8 cellular contexts compared by ENCODE assay signal in genomic region chr14:39102265-39102968, GRCh38. TPM values are rescaled to one million over a fixed set of nuclear protein-coding genes. Genes with fewer than 3 reads are reported as not detected.
DNase-seq lines count a peak whose midpoint lies in the region; ATAC-seq and TF ChIP-seq lines count a peak whose summit lies in the region.

No MANE protein-coding gene starts in this region.

- H3K9me3 Mint-ChIP-seq in endodermal cell (no peaks in the 10 kb centered on the region), mesothelial cell of epicardium (no peaks in the 10 kb centered on the region)

- intact Hi-C loops in upper lobe of right lung (cut with DNase I) = no loop called here

- H3K4me3 Mint-ChIP-seq in endodermal cell = peak overlapping the region; percentile 90
- peak overlapping the region; percentile 93 for H3K4me3 Mint-ChIP-seq in mesothelial cell of epicardium

- H3K27ac Mint-ChIP-seq in endodermal cell = peak overlapping the region; percentile 96
- H3K27ac Mint-ChIP-seq in mesothelial cell of epicardium = peak overlapping the region; percentile 88

- H3K4me3 ChIP-seq in BLaER1 = peak overlapping the region; percentile 95
- H3K4me3 ChIP-seq in SJCRH30 = peak overlapping the region; percentile 81
- peak overlapping the region; percentile 90 for H3K4me3 ChIP-seq in endodermal cell (ENCODE audit: low read length)
- peak overlapping the region; percentile 94 for H3K4me3 ChIP-seq in upper lobe of right lung

- H3K4me1 ChIP-seq in BLaER1 (peaks cover 38% of the 10 kb centered on the region), SJCRH30 (peaks cover 3% of the 10 kb centered on the region; the same call in 1 of the 2 replicates), endodermal cell (ENCODE audit: control insufficient read depth, insufficient read depth, low read length) (no peaks in the 10 kb centered on the region), upper lobe of right lung (peaks cover 22% of the 10 kb centered on the region)

- ATAC-seq in GM18508 (IDR thresholded peaks at IDR 0.05; ENCODE audit: insufficient read depth, unreplicated experiment) (peak; percentile 4), HG03108 (IDR thresholded peaks at IDR 0.05; ENCODE audit: unreplicated experiment) (peak; percentile 8), upper lobe of right lung (peak; percentile 53)

- H3K36me3 ChIP-seq in BLaER1 (no peaks in the 10 kb centered on the region), SJCRH30 (peaks cover 9% of the 10 kb centered on the region; the same call in 1 of the 2 replicates), endodermal cell (ENCODE audit: control insufficient read depth, insufficient read depth, low read length) (peaks cover 10% of the 10 kb centered on the region), upper lobe of right lung (no peaks in the 10 kb centered on the region)

- H3K4me2 ChIP-seq in BLaER1 = peak overlapping the region; percentile 87

- H4K20me1 ChIP-seq in BLaER1 = peaks cover 10% of the 10 kb centered on the region; the same call in 1 of the 2 replicates

- H3K36me3 Mint-ChIP-seq in endodermal cell (ENCODE audit: low read depth) = peaks cover 7% of the 10 kb centered on the region
- no peaks in the 10 kb centered on the region for H3K36me3 Mint-ChIP-seq in mesothelial cell of epicardium

- TF ChIP-seq CTCF in endodermal cell (conservative IDR thresholded peaks at IDR 0.05) (no peak), mesothelial cell of epicardium (IDR thresholded peaks at IDR 0.05; ENCODE audit: unreplicated experiment) (no peak), upper lobe of right lung (IDR thresholded peaks at IDR 0.05) (no peak)

- peaks cover 19% of the 10 kb centered on the region for H3K4me1 Mint-ChIP-seq in endodermal cell
- peaks cover 28% of the 10 kb centered on the region for H3K4me1 Mint-ChIP-seq in mesothelial cell of epicardium

- WGBS in endodermal cell (ENCODE audit: insufficient coverage in 1 of 2, insufficient read length in 1 of 2), 2 experiments = 3 to 9% methylated on average over 6 to 22 of the region's 23 CpGs

- H3K27me3 ChIP-seq in BLaER1 (no peaks in the 10 kb centered on the region), SJCRH30 (no peaks in the 10 kb centered on the region), endodermal cell (ENCODE audit: control insufficient read depth, insufficient read depth, low read length, poor library complexity, severe bottlenecking) (no peaks in the 10 kb centered on the region), upper lobe of right lung (no peaks in the 10 kb centered on the region)

- peak in 1 of 2 experiments; percentile 47 for DNase-seq in SJCRH30
- no peak for DNase-seq in endodermal cell
- DNase-seq in mesothelial cell of epicardium (ENCODE audit: low spot score in 2 of 2, unreplicated experiment in 2 of 2) = no peak
- DNase-seq in upper lobe of right lung = no peak
- no peak for DNase-seq in epidermal melanocyte (ENCODE audit: insufficient read length, low spot score)

- H3K27ac ChIP-seq in BLaER1 (peak overlapping the region; percentile 91), SJCRH30 (peak overlapping the region; percentile 79), endodermal cell (ENCODE audit: low read depth, low read length) (peak overlapping the region; percentile 84), upper lobe of right lung (peak overlapping the region; percentile 97)

- H3K9me3 ChIP-seq in BLaER1 (no peaks in the 10 kb centered on the region), SJCRH30 (replicated peaks) (no peaks in the 10 kb centered on the region), endodermal cell (ENCODE audit: control insufficient read depth, low read length) (no peaks in the 10 kb centered on the region), upper lobe of right lung (no peaks in the 10 kb centered on the region)

- H3K27me3 Mint-ChIP-seq in endodermal cell (ENCODE audit: insufficient read depth) (no peaks in the 10 kb centered on the region), mesothelial cell of epicardium (ENCODE audit: low read depth) (no peaks in the 10 kb centered on the region)

- H3K9ac ChIP-seq in BLaER1 (peak overlapping the region; percentile 96), endodermal cell (ENCODE audit: extremely low read depth, low read length, poor library complexity, severe bottlenecking) (peak overlapping the region; percentile 92)

RNA-seq across cellular contexts. Expression of gene SEC23A, which starts 0.6 kb away (rescaled TPM):
- 144 and 147 TPM in 2 replicates for total RNA-seq in SJCRH30 (2014; rRNA removed; shearing (Covaris generic))
- 10 to 100 TPM; 58.5 to 89.7 TPM for total RNA-seq in endodermal cell
- 54.0 TPM for polyA plus RNA-seq in endodermal cell (2013, experiment 1 of 2)
- 52.2 TPM for polyA plus RNA-seq in endodermal cell (2013, experiment 2 of 2)
- total RNA-seq in mesothelial cell of epicardium = 94.9 to 107 TPM (median 104 TPM) in 3 replicates
- total RNA-seq in upper lobe of right lung = 61.0 TPM

RNA-seq across cellular contexts. Expression of gene GEMIN2, which starts 11.7 kb away (rescaled TPM):
- total RNA-seq in SJCRH30 (2014; rRNA removed; shearing (Covaris generic)) = 60.0 and 73.6 TPM in 2 replicates
- total RNA-seq in endodermal cell = 10 to 100 TPM; 35.2 to 41.7 TPM
- 31.8 TPM for polyA plus RNA-seq in endodermal cell (2013, experiment 1 of 2)
- polyA plus RNA-seq in endodermal cell (2013, experiment 2 of 2) = 29.3 TPM
- 13.9 to 17.0 TPM (median 15.8 TPM) in 3 replicates for total RNA-seq in mesothelial cell of epicardium
- total RNA-seq in upper lobe of right lung = 8.5 TPM
